In the genomic region with DNA sequence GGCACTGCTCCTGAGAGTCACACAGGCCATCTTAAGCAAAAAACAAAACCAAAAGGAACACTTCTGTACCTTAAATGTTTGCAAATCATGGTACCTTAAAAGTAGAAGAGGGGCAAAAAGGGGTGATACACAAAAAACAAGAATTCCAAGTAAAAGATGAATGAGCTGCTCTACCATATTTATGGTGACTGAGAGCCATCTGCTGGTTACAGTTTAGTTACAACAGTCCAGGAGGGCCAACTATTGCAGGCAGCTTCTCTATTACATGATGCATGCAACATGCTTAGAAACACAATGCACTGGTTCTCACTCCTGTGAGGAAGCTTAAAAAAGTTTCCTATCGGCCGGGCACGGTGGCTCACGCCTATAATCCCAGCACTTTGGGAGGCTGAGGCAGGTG, we compare ENCODE assay signal across 8 cellular contexts. TPM values are rescaled to one million over a fixed set of nuclear protein-coding genes. Genes with fewer than 3 reads are reported as not detected.
DNase-seq lines count a peak whose midpoint lies in the region; ATAC-seq, FAIRE-seq and TF ChIP-seq lines count a peak whose summit lies in the region.

No MANE protein-coding gene starts in this region.

- intact Hi-C loops in HepG2 (cut with micrococcal nuclease; ENCODE audit: unreplicated experiment), result loop anchor here (1.0 to 10.0 kb wide), 3 partner anchors 197 to 528 kb away; no protein-coding TSS in a partner anchor

- CTCF ChIA-PET in HepG2 (lab: Yijun Ruan, JAX; ENCODE audit: low intra/inter-chr PET ratio, low total read pairs), result interaction anchor here (0.6 to 1.3 kb wide), 2 partner anchors 120 to 200 kb away, joined by 3 to 4 read pairs; no protein-coding TSS in a partner anchor

- no peaks in the 10 kb centered on the region for H4K20me1 ChIP-seq in HepG2 (ENCODE audit: insufficient read depth, low read length)

- no peak overlapping the region for H2AFZ ChIP-seq in HepG2 (ENCODE audit: low read length)

- no TSS peak for BruUV-seq in HepG2 (replicated peaks; lab: Mats Ljungman, UMichigan)

- H3K36me3 ChIP-seq in GM06990 (ENCODE audit: control insufficient read depth, insufficient read depth, low read length) (no peaks in the 10 kb centered on the region), bronchial epithelial cell (ENCODE audit: control insufficient read depth, insufficient read depth, low read length) (no peaks in the 10 kb centered on the region), HepG2 (replicated peaks in 1 of 2; ENCODE audit: control insufficient read depth in 1 of 2, insufficient read depth in 2 of 2, low read length in 2 of 2) (no peaks in the 10 kb centered on the region)

- H3K27me3 ChIP-seq in GM06990 (replicated peaks; ENCODE audit: control insufficient read depth, insufficient read depth, low read length) (no peaks in the 10 kb centered on the region), bronchial epithelial cell (ENCODE audit: control insufficient read depth, insufficient read depth, low read length) (no peaks in the 10 kb centered on the region), HepG2 (ENCODE audit: control insufficient read depth in 1 of 2, insufficient read depth in 2 of 2, low read length in 2 of 2) (no peaks in the 10 kb centered on the region)

- ATAC-seq in HepG2, result peak; percentile 64
- no peak for ATAC-seq in GM18517 (IDR thresholded peaks at IDR 0.05; ENCODE audit: unreplicated experiment)
- ATAC-seq in effector memory CD8-positive, alpha-beta T cell (replicated peaks), result no peak

- POLR2A ChIA-PET in HepG2 (lab: Yijun Ruan, JAX), result no interaction called here

- peaks cover 20 to 35% of the 10 kb centered on the region in 2 donors for H3K4me1 Mint-ChIP-seq in effector memory CD8-positive, alpha-beta T cell (ENCODE audit: low read depth in 2 of 2)

- peaks cover 3% of the 10 kb centered on the region for H3K36me3 Mint-ChIP-seq in effector memory CD8-positive, alpha-beta T cell (ENCODE audit: insufficient read depth)

- no peak overlapping the region for H3K9ac ChIP-seq in HepG2 (ENCODE audit: insufficient read depth, low read depth, low read length)

- no peak overlapping the region for H3K27ac Mint-ChIP-seq in effector memory CD8-positive, alpha-beta T cell

- H3K4me3 Mint-ChIP-seq in effector memory CD8-positive, alpha-beta T cell, result no peak overlapping the region

- TF ChIP-seq POLR2A in HepG2 (IDR thresholded peaks at IDR 0.05; ENCODE audit: insufficient read depth in 1 of 2, low read depth in 2 of 2, low read length in 2 of 2), result no peak

- no peak overlapping the region for H3K27ac ChIP-seq in HepG2 (ENCODE audit: extremely low read length, insufficient read depth, low read length)

- no peaks in the 10 kb centered on the region for H3K4me1 ChIP-seq in HepG2 (ENCODE audit: insufficient read depth, low read length)

- in situ Hi-C loops in HepG2 (cut with HindIII; ENCODE audit: extremely low pct_ligation_motif_present, low pct_unique_long_range_greater_than_20kb), result no loop called here

- H3K9me3 Mint-ChIP-seq in effector memory CD8-positive, alpha-beta T cell, result no peaks in the 10 kb centered on the region

- no peak for FAIRE-seq in bronchial epithelial cell (lab: Jason Lieb, UNC)
- FAIRE-seq in HepG2 (lab: Jason Lieb, UNC), result peak; percentile 40

- peak; percentile 53; the same call in 1 of the 2 replicates for TF ChIP-seq RAD21 in HepG2 (CRISPR knock-in tag; IDR thresholded peaks at IDR 0.05)

- H3K4me2 ChIP-seq in HepG2 (ENCODE audit: low read depth, low read length), result no peak overlapping the region

- 41% methylated on average over 4 of the region's 4 CpGs for WGBS in HepG2 (ENCODE audit: low lambda C conversion rate)

- DNase-seq in A172 (ENCODE audit: low spot score) (peak; percentile 43), GM06990 (ENCODE audit: extremely low read depth, insufficient read length) (no peak), NCI-H460 (ENCODE audit: extremely low read depth, low read depth) (peak; percentile 48), bronchial epithelial cell (ENCODE audit: low read depth) (peak; percentile 33), HepG2 (ENCODE audit: low spot score) (peak; percentile 44)
- no peak for DNase-seq in effector memory CD8-positive, alpha-beta T cell
- no peak for DNase-seq in NK-92 treated with Interleukin-12 subunit alpha and Interleukin-12 subunit beta, amount 100 ng/mL, for 24 hours (lab: John Stamatoyannopoulos, UW)

- H3K79me2 ChIP-seq in HepG2 (ENCODE audit: insufficient read depth, low read length), result no peaks in the 10 kb centered on the region

- TF ChIP-seq CTCF in GM06990 (IDR thresholded peaks at IDR 0.05; ENCODE audit: insufficient read depth, low read length, poor library complexity, severe bottlenecking) (peak; percentile 41), bronchial epithelial cell (IDR thresholded peaks at IDR 0.05; ENCODE audit: insufficient read depth, low read length, severe bottlenecking) (peak; percentile 51), HepG2 (CRISPR knock-in tag; IDR thresholded peaks at IDR 0.05) (peak; percentile 73)

- no peak for TF ChIP-seq EP300 in HepG2 (IDR thresholded peaks at IDR 0.05; ENCODE audit: low read depth in 2 of 2, low read length in 2 of 2)
- no peak for TF ChIP-seq EP300 in HepG2 (CRISPR knock-in tag; IDR thresholded peaks at IDR 0.05; ENCODE audit: borderline replicate concordance)

- H3K4me3 ChIP-seq in GM06990 (replicated peaks; ENCODE audit: low read depth, low read length) (no peak overlapping the region), bronchial epithelial cell (ENCODE audit: low read depth, low read length) (no peak overlapping the region), HepG2 (replicated peaks in 1 of 3; ENCODE audit: insufficient read depth in 1 of 3, low read depth in 2 of 3, low read length in 3 of 3) (no peak overlapping the region)

- no peaks in the 10 kb centered on the region for H3K9me3 ChIP-seq in HepG2 (ENCODE audit: low read length)

- H3K27me3 Mint-ChIP-seq in effector memory CD8-positive, alpha-beta T cell, result no peaks in the 10 kb centered on the region

TF ChIP-seq in HepG2, 621 proteins besides CTCF, POLR2A, EP300 and RAD21 (continues in another document):
- TF ChIP-seq STAG1 (CRISPR knock-in tag; IDR thresholded peaks at IDR 0.05) (peak; percentile 81), SMC3 (IDR thresholded peaks at IDR 0.05; ENCODE audit: low read length) (peak; percentile 50; the same call in 1 of the 2 replicates)

RNA-seq across cellular contexts. Expression of a gene that starts 53.5 kb away (rescaled TPM):
- 57.1 and 57.3 TPM in 2 replicates for total RNA-seq in A172 (2014; rRNA removed; shearing (Covaris generic))
- total RNA-seq in NCI-H460 (2014; rRNA removed; shearing (Covaris generic)), result 92.2 and 108 TPM in 2 replicates
- 20.1 and 25.6 TPM in 2 replicates for polyA plus RNA-seq in NCI-H460 (2014; cell fraction: nucleus; rRNA removed)
- total RNA-seq in bronchial epithelial cell (58.4 and 107 TPM in 2 replicates), HepG2 (2016; rRNA removed; fragmentation: Illumina TruSeq; extraction: Trizol) (53.6 and 67.9 TPM in 2 replicates)
- total RNA-seq in HepG2 (2016; cell fraction: cytosol; rRNA removed; fragmentation: Illumina TruSeq; extraction: Trizol; ENCODE audit: low read depth), result 30.0 TPM in 2 replicates
- 53.6 and 69.1 TPM in 2 replicates for total RNA-seq in HepG2 (2016; cell fraction: insoluble cytoplasmic fraction; rRNA removed; fragmentation: Illumina TruSeq; extraction: Trizol)
- total RNA-seq in HepG2 (2016; cell fraction: membrane; rRNA removed; fragmentation: Illumina TruSeq; extraction: Trizol), result 21.9 and 23.0 TPM in 2 replicates
- total RNA-seq in HepG2 (2016; cell fraction: nucleus; rRNA removed; fragmentation: Illumina TruSeq; extraction: Trizol), result 29.8 and 30.3 TPM in 2 replicates
- 36.4 and 40.9 TPM in 2 replicates for polyA plus RNA-seq in HepG2 (2011; rRNA removed)
- 19.9 and 36.6 TPM in 2 replicates for polyA plus RNA-seq in HepG2 (2011; cell fraction: cytosol; rRNA removed)
- 5.3 and 12.9 TPM in 2 replicates for polyA plus RNA-seq in HepG2 (2011; cell fraction: nucleus; rRNA removed)
- polyA plus RNA-seq in HepG2 (2012), result 53.0 and 60.4 TPM in 2 replicates
- 22.6 and 27.8 TPM in 2 replicates for polyA plus RNA-seq in HepG2 (2016; cell fraction: cytosol; fragmentation: Illumina TruSeq; extraction: Trizol; ENCODE audit: low read depth)
- 63.0 and 67.1 TPM in 2 replicates for polyA plus RNA-seq in HepG2 (2016; cell fraction: insoluble cytoplasmic fraction; fragmentation: Illumina TruSeq; extraction: Trizol; ENCODE audit: low read depth)
- polyA plus RNA-seq in HepG2 (2016; cell fraction: membrane; fragmentation: Illumina TruSeq; extraction: Trizol; ENCODE audit: low read depth), result 19.8 and 21.3 TPM in 2 replicates
- 23.7 and 28.8 TPM in 2 replicates for polyA plus RNA-seq in HepG2 (2016; cell fraction: nucleus; fragmentation: Illumina TruSeq; extraction: Trizol; ENCODE audit: insufficient read depth, low read depth)
- polyA minus RNA-seq in HepG2 (2011; rRNA and poly(A)+ RNA removed; ENCODE audit: low replicate concordance), result 19.6 and 31.8 TPM in 2 replicates
- polyA minus RNA-seq in HepG2 (2011; cell fraction: cytosol; rRNA and poly(A)+ RNA removed), result 12.7 and 14.0 TPM in 2 replicates
- polyA minus RNA-seq in HepG2 (2011; cell fraction: nucleus; rRNA and poly(A)+ RNA removed), result 44.9 and 56.1 TPM in 2 replicates

RNA-seq across cellular contexts. Expression of a gene that starts 54.4 kb away (rescaled TPM):
- 3.4 TPM in 1 of 2 replicates, not detected in the other for total RNA-seq in A172 (2014; rRNA removed; shearing (Covaris generic))
- 0.22 TPM in 1 of 2 replicates, not detected in the other for total RNA-seq in NCI-H460 (2014; rRNA removed; shearing (Covaris generic))
- not detected in 2 replicates for polyA plus RNA-seq in NCI-H460 (2014; cell fraction: nucleus; rRNA removed)
- total RNA-seq in bronchial epithelial cell, result not detected in 2 replicates
- not detected in 2 replicates for total RNA-seq in HepG2 (2016; rRNA removed; fragmentation: Illumina TruSeq; extraction: Trizol)
- not detected in 2 replicates for total RNA-seq in HepG2 (2016; cell fraction: cytosol; rRNA removed; fragmentation: Illumina TruSeq; extraction: Trizol; ENCODE audit: low read depth)
- not detected in 2 replicates for total RNA-seq in HepG2 (2016; cell fraction: insoluble cytoplasmic fraction; rRNA removed; fragmentation: Illumina TruSeq; extraction: Trizol)
- total RNA-seq in HepG2 (2016; cell fraction: membrane; rRNA removed; fragmentation: Illumina TruSeq; extraction: Trizol), result not detected in 2 replicates
- total RNA-seq in HepG2 (2016; cell fraction: nucleus; rRNA removed; fragmentation: Illumina TruSeq; extraction: Trizol), result not detected in 2 replicates
- not detected in 2 replicates for polyA plus RNA-seq in HepG2 (2011; rRNA removed)
- not detected in 2 replicates for polyA plus RNA-seq in HepG2 (2011; cell fraction: cytosol; rRNA removed)
- polyA plus RNA-seq in HepG2 (2011; cell fraction: nucleus; rRNA removed), result not detected in 2 replicates
- not detected in 2 replicates for polyA plus RNA-seq in HepG2 (2012)
- not detected in 2 replicates for polyA plus RNA-seq in HepG2 (2016; cell fraction: cytosol; fragmentation: Illumina TruSeq; extraction: Trizol; ENCODE audit: low read depth)
- not detected in 2 replicates for polyA plus RNA-seq in HepG2 (2016; cell fraction: insoluble cytoplasmic fraction; fragmentation: Illumina TruSeq; extraction: Trizol; ENCODE audit: low read depth)
- not detected in 2 replicates for polyA plus RNA-seq in HepG2 (2016; cell fraction: membrane; fragmentation: Illumina TruSeq; extraction: Trizol; ENCODE audit: low read depth)
- polyA plus RNA-seq in HepG2 (2016; cell fraction: nucleus; fragmentation: Illumina TruSeq; extraction: Trizol; ENCODE audit: insufficient read depth, low read depth), result not detected in 2 replicates
- polyA minus RNA-seq in HepG2 (2011; rRNA and poly(A)+ RNA removed; ENCODE audit: low replicate concordance), result 0.61 TPM in 1 of 2 replicates, not detected in the other
- not detected in 2 replicates for polyA minus RNA-seq in HepG2 (2011; cell fraction: cytosol; rRNA and poly(A)+ RNA removed)
- polyA minus RNA-seq in HepG2 (2011; cell fraction: nucleus; rRNA and poly(A)+ RNA removed), result not detected in 2 replicates

Comparison
In these comparisons a context has a peak if more than half of its experiments do, and no peak if none do; other contexts are left out.
1. DNase-seq: peak in A172 (single experiment), NCI-H460 (single experiment), bronchial epithelial cell (single experiment) and HepG2 (single experiment); none in GM06990 (single experiment), effector memory CD8-positive, alpha-beta T cell (0 of 3) and NK-92 treated with Interleukin-12 subunit alpha and Interleukin-12 subunit beta, amount 100 ng/mL, for 24 hours (single experiment).
2. Peak in every context shown above with its lines, with median percentiles within 50 percentile points of each other: CTCF ChIP-seq.